Comparison of ENCODE assay signal across 15 cellular contexts in genomic region chr2:68236876-68237275, GRCh38. TPM values are rescaled to one million over a fixed set of nuclear protein-coding genes. Genes with fewer than 3 reads are reported as not detected.
DNase-seq lines count a peak whose midpoint lies in the region; ATAC-seq, FAIRE-seq and TF ChIP-seq lines count a peak whose summit lies in the region.
"Had no signal": no experiment of that assay in that cellular context is flagged by ENCODE, and none has a peak within 500 bp of the region (broad histone marks: within the 10 kb centered on the region; RNA-seq: fewer than 3 reads in every experiment).

No MANE protein-coding gene starts in this region.

- intact Hi-C loops in HepG2 (cut with micrococcal nuclease; ENCODE audit: unreplicated experiment), result loop anchor here (2.0 kb wide), 1 partner anchor 14 kb away; no protein-coding TSS in a partner anchor
- intact Hi-C loops in right lobe of liver (cut with DNase I), result no loop called here
- intact Hi-C loops in ascending aorta (cut with DNase I), result no loop called here

- DNase-seq in HepG2 (ENCODE audit: low spot score) (no peak), right lobe of liver (no peak), ascending aorta (ENCODE audit: low spot score in 2 of 2) (no peak), MV-4-11 (lab: John Stamatoyannopoulos, UW) (no peak), glomerular visceral epithelial cell (ENCODE audit: extremely low spot score) (no peak), NCI-H446 treated with DMSO at 0.1 percent for 48 hours (lab: John Stamatoyannopoulos, UW) (no peak)
- no peak for DNase-seq in activated CD4-positive, alpha-beta T cell treated with anti-CD3 and anti-CD28 coated beads for 1 hour
- DNase-seq: NCI-H1930, NCI-H510A treated with DMSO at 0.1 percent for 48 hours, nephron progenitor cell, SHP77 had no signal

- CTCF ChIA-PET in HepG2 (lab: Yijun Ruan, JAX; ENCODE audit: low intra/inter-chr PET ratio, low total read pairs), result no interaction called here

- H3K9ac ChIP-seq in HepG2 (ENCODE audit: insufficient read depth, low read depth, low read length) (no peak overlapping the region), muscle layer of colon (ENCODE audit: low read length) (no peak overlapping the region)

- no peak for TF ChIP-seq RAD21 in HepG2 (CRISPR knock-in tag; IDR thresholded peaks at IDR 0.05)

- ATAC-seq in HepG2 (no peak), right lobe of liver (no peak)
- ATAC-seq: WTC11 had no signal

- H3K27me3 ChIP-seq in HepG2 (ENCODE audit: control insufficient read depth in 1 of 2, insufficient read depth in 2 of 2, low read length in 2 of 2) (no peaks in the 10 kb centered on the region), right lobe of liver (no peaks in the 10 kb centered on the region), ascending aorta (no peaks in the 10 kb centered on the region), muscle layer of colon (ENCODE audit: control insufficient read depth in 1 of 2, insufficient read depth in 2 of 2, low read length in 2 of 2) (no peaks in the 10 kb centered on the region)

- H3K79me2 ChIP-seq in HepG2 (ENCODE audit: insufficient read depth, low read length), result peaks cover 98% of the 10 kb centered on the region

- no peak for FAIRE-seq in HepG2 (lab: Jason Lieb, UNC)
- FAIRE-seq: frontal cortex, urothelium cell line had no signal

- no peaks in the 10 kb centered on the region for H3K9me3 ChIP-seq in HepG2 (ENCODE audit: low read length)
- no peaks in the 10 kb centered on the region for H3K9me3 ChIP-seq in right lobe of liver
- no peaks in the 10 kb centered on the region for H3K9me3 ChIP-seq in ascending aorta
- no peaks in the 10 kb centered on the region for H3K9me3 ChIP-seq in muscle layer of colon (ENCODE audit: low read length)

- H4K20me1 ChIP-seq in HepG2 (ENCODE audit: insufficient read depth, low read length), result peaks cover 64% of the 10 kb centered on the region

- H2AFZ ChIP-seq in HepG2 (ENCODE audit: low read length), result no peak overlapping the region

- no peak overlapping the region for H3K4me2 ChIP-seq in HepG2 (ENCODE audit: low read depth, low read length)

- in situ Hi-C loops in HepG2 (cut with HindIII; ENCODE audit: extremely low pct_ligation_motif_present, low pct_unique_long_range_greater_than_20kb), result no loop called here

- no peak for TF ChIP-seq EP300 in HepG2 (IDR thresholded peaks at IDR 0.05; ENCODE audit: low read depth in 2 of 2, low read length in 2 of 2)
- TF ChIP-seq EP300 in HepG2 (CRISPR knock-in tag; IDR thresholded peaks at IDR 0.05; ENCODE audit: borderline replicate concordance), result no peak

- TF ChIP-seq POLR2A in HepG2 (IDR thresholded peaks at IDR 0.05; ENCODE audit: insufficient read depth in 1 of 2, low read depth in 2 of 2, low read length in 2 of 2) (no peak), right lobe of liver (IDR thresholded peaks at IDR 0.05) (no peak)

- no peak overlapping the region for H3K4me3 ChIP-seq in HepG2 (replicated peaks in 1 of 3; ENCODE audit: insufficient read depth in 1 of 3, low read depth in 2 of 3, low read length in 3 of 3)
- no peak overlapping the region for H3K4me3 ChIP-seq in right lobe of liver
- no peak overlapping the region for H3K4me3 ChIP-seq in ascending aorta
- no peak overlapping the region for H3K4me3 ChIP-seq in muscle layer of colon (ENCODE audit: low read depth in 1 of 2, low read length in 2 of 2)

- H3K27ac ChIP-seq in HepG2 (ENCODE audit: extremely low read length, insufficient read depth, low read length) (no peak overlapping the region), right lobe of liver (no peak overlapping the region), ascending aorta (peak overlapping the region; percentile 28 to 56), muscle layer of colon (ENCODE audit: low read depth, low read length) (peak overlapping the region; percentile 41)

- H3K4me1 ChIP-seq in HepG2 (ENCODE audit: insufficient read depth, low read length), result 0 out of 2 replicates have a peak, but pooled peaks cover 23% of the 10 kb centered on the region
- H3K4me1 ChIP-seq in right lobe of liver, result peaks cover 0 to 50% (median 1%) of the 10 kb centered on the region in 4 donors
- peaks cover 0 to 42% of the 10 kb centered on the region in 2 donors for H3K4me1 ChIP-seq in ascending aorta
- peaks cover 55% of the 10 kb centered on the region for H3K4me1 ChIP-seq in muscle layer of colon (ENCODE audit: insufficient read depth, low read length)

- no peak for TF ChIP-seq CTCF in HepG2 (CRISPR knock-in tag; IDR thresholded peaks at IDR 0.05)
- TF ChIP-seq CTCF in right lobe of liver (IDR thresholded peaks at IDR 0.05), result no peak
- no peak for TF ChIP-seq CTCF in ascending aorta (IDR thresholded peaks at IDR 0.05)

- H3K36me3 ChIP-seq in HepG2 (replicated peaks in 1 of 2; ENCODE audit: control insufficient read depth in 1 of 2, insufficient read depth in 2 of 2, low read length in 2 of 2) (peaks cover 0 to 5% of the 10 kb centered on the region in 2 experiments; a peak in 2 of 5 replicates), right lobe of liver (no peaks in the 10 kb centered on the region), ascending aorta (no peaks in the 10 kb centered on the region), muscle layer of colon (ENCODE audit: insufficient read depth, low read length) (no peaks in the 10 kb centered on the region)

- POLR2A ChIA-PET in HepG2 (lab: Yijun Ruan, JAX), result no interaction called here

- BruUV-seq in HepG2 (replicated peaks; lab: Mats Ljungman, UMichigan), result no TSS peak

TF ChIP-seq in HepG2, 621 proteins besides CTCF, POLR2A, EP300 and RAD21:
- TF ChIP-seq ZNF660 (CRISPR knock-in tag; IDR thresholded peaks at IDR 0.05; ENCODE audit: borderline replicate concordance, low read depth) (no peak), CREB1 (IDR thresholded peaks at IDR 0.05) (no peak), CREB1 (CRISPR knock-in tag; IDR thresholded peaks at IDR 0.05) (0 out of 2 replicates have a peak, but pooled peaks have one; percentile 4)

RNA-seq across cellular contexts. Expression of gene PPP3R1, which starts 15.5 kb away (rescaled TPM):
- total RNA-seq in HepG2 (2016; rRNA removed; fragmentation: Illumina TruSeq; extraction: Trizol) (25.7 and 42.3 TPM in 2 replicates), right lobe of liver (10 to 100 TPM; 21.0 to 37.9 (median 27.2) TPM), ascending aorta (16.8 TPM)
- total RNA-seq in HepG2 (2016; cell fraction: cytosol; rRNA removed; fragmentation: Illumina TruSeq; extraction: Trizol; ENCODE audit: low read depth), result 8.3 and 8.5 TPM in 2 replicates
- 27.2 and 43.7 TPM in 2 replicates for total RNA-seq in HepG2 (2016; cell fraction: insoluble cytoplasmic fraction; rRNA removed; fragmentation: Illumina TruSeq; extraction: Trizol)
- 28.3 and 35.0 TPM in 2 replicates for total RNA-seq in HepG2 (2016; cell fraction: membrane; rRNA removed; fragmentation: Illumina TruSeq; extraction: Trizol)
- 26.7 and 28.8 TPM in 2 replicates for total RNA-seq in HepG2 (2016; cell fraction: nucleus; rRNA removed; fragmentation: Illumina TruSeq; extraction: Trizol)
- 10.5 and 11.6 TPM in 2 replicates for polyA plus RNA-seq in HepG2 (2011; rRNA removed)
- polyA plus RNA-seq in HepG2 (2011; cell fraction: cytosol; rRNA removed), result 4.7 and 9.2 TPM in 2 replicates
- polyA plus RNA-seq in HepG2 (2011; cell fraction: nucleus; rRNA removed), result 4.5 and 5.9 TPM in 2 replicates
- polyA plus RNA-seq in HepG2 (2012), result 45.6 and 57.9 TPM in 2 replicates
- polyA plus RNA-seq in HepG2 (2016; cell fraction: cytosol; fragmentation: Illumina TruSeq; extraction: Trizol; ENCODE audit: low read depth), result 4.1 and 4.4 TPM in 2 replicates
- 62.1 and 62.9 TPM in 2 replicates for polyA plus RNA-seq in HepG2 (2016; cell fraction: insoluble cytoplasmic fraction; fragmentation: Illumina TruSeq; extraction: Trizol; ENCODE audit: low read depth)
- polyA plus RNA-seq in HepG2 (2016; cell fraction: membrane; fragmentation: Illumina TruSeq; extraction: Trizol; ENCODE audit: low read depth), result 17.2 and 17.6 TPM in 2 replicates
- 41.0 and 41.7 TPM in 2 replicates for polyA plus RNA-seq in HepG2 (2016; cell fraction: nucleus; fragmentation: Illumina TruSeq; extraction: Trizol; ENCODE audit: insufficient read depth, low read depth)
- 6.3 and 10.2 TPM in 2 replicates for polyA minus RNA-seq in HepG2 (2011; rRNA and poly(A)+ RNA removed; ENCODE audit: low replicate concordance)
- polyA minus RNA-seq in HepG2 (2011; cell fraction: cytosol; rRNA and poly(A)+ RNA removed), result 29.7 and 31.3 TPM in 2 replicates
- polyA minus RNA-seq in HepG2 (2011; cell fraction: nucleus; rRNA and poly(A)+ RNA removed), result 20.0 and 21.9 TPM in 2 replicates

Comparison
In these comparisons a context has a peak if more than half of its experiments do, and no peak if none do; other contexts are left out.
1. H3K27ac ChIP-seq: peak in ascending aorta (2 of 2) and muscle layer of colon (single experiment); none in HepG2 (single experiment) and right lobe of liver (0 of 3).